Comparison of ENCODE assay signal across 7 cellular contexts in genomic region chr5:6594066-6594465, GRCh38.
"Had no signal": no experiment of that assay in that cellular context is flagged by ENCODE, and none has a peak within 500 bp of the region (broad histone marks: within the 10 kb centered on the region; RNA-seq: fewer than 3 reads in every experiment).

No MANE protein-coding gene starts in this region.

- DNase-seq: H9, HCEC 1CT, HFFc6, IMR-90 had no signal

- H3K4me3 ChIP-seq: GM23338, K562 had no signal

- H3K9me3 Mint-ChIP-seq: GM23338, H9, HFFc6 had no signal

- H3K4me3 Mint-ChIP-seq: GM23338, H9, HFFc6 had no signal

- ATAC-seq: GM23338, K562 had no signal

- H3K27ac Mint-ChIP-seq: GM23338, H9, HFFc6 had no signal

- H3K27ac ChIP-seq: HL-60 had no signal
